24 cellular contexts compared by ENCODE assay signal in the genomic region with DNA sequence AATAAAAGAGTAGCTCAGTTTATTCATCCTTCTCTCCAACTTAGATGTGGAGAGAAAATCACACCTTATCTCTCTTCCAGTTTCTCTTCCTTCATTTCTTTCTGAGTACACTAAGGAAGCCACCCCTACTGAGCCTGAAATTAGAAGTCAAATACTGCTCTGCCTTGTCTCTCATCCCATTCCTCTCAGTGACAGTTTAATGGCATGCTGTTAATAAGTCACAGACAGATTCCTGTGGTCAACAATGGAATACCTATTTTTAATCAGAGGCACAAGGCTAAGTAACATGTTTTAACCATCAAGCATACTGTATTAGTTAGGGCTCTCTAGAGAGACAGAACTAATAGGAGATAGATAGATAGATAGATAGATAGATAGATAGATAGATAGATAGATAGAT.
DNase-seq lines count a peak whose midpoint lies in the region; ATAC-seq and TF ChIP-seq lines count a peak whose summit lies in the region.
"Had no signal": no experiment of that assay in that cellular context is flagged by ENCODE, and none has a peak within 500 bp of the region (broad histone marks: within the 10 kb centered on the region; RNA-seq: fewer than 3 reads in every experiment).

No MANE protein-coding gene starts in this region.

- in situ Hi-C loops in HAP-1 (cut with MboI; ENCODE audit: low sequenced_read_pairs): no loop called here

- H3K36me3 ChIP-seq in HAP-1 (replicated peaks): no peaks in the 10 kb centered on the region
- no peaks in the 10 kb centered on the region for H3K36me3 ChIP-seq in ovary
- H3K36me3 ChIP-seq: Peyer's patch had no signal

- intact Hi-C loops in ovary (cut with DNase I): no loop called here

- no peaks in the 10 kb centered on the region for H3K27me3 ChIP-seq in HAP-1 (ENCODE audit: low read depth)
- no peaks in the 10 kb centered on the region for H3K27me3 ChIP-seq in ovary
- H3K27me3 ChIP-seq: Peyer's patch had no signal

- H3K4me1 ChIP-seq in HAP-1 (no peaks in the 10 kb centered on the region), ovary (ENCODE audit: insufficient read depth) (no peaks in the 10 kb centered on the region)
- H3K4me1 ChIP-seq: Peyer's patch had no signal

- POLR2A ChIA-PET in RWPE1 (lab: Yijun Ruan, JAX; ENCODE audit: low non-redundant PET): no interaction called here

- no peaks in the 10 kb centered on the region for H3K9me3 ChIP-seq in HAP-1
- no peaks in the 10 kb centered on the region for H3K9me3 ChIP-seq in ovary
- H3K9me3 ChIP-seq: Peyer's patch, SK-N-SH had no signal

- ATAC-seq in GM18511 (IDR thresholded peaks at IDR 0.05; ENCODE audit: unreplicated experiment): no peak

- TF ChIP-seq CTCF in fibroblast of villous mesenchyme (IDR thresholded peaks at IDR 0.05; ENCODE audit: insufficient read depth, low read depth, low read length) (no peak), RWPE1 (conservative IDR thresholded peaks at IDR 0.05; ENCODE audit: low read depth) (no peak), ovary (IDR thresholded peaks at IDR 0.05) (no peak)

- no peak for TF ChIP-seq EP300 in ovary (IDR thresholded peaks at IDR 0.05)

- no peak for TF ChIP-seq POLR2A in ovary (IDR thresholded peaks at IDR 0.05)

- CTCF ChIA-PET in RWPE1 (lab: Yijun Ruan, JAX): no interaction called here

- DNase-seq in HT-29 (ENCODE audit: low spot score) (peak; percentile 67), fibroblast of villous mesenchyme (ENCODE audit: low read depth) (peak; percentile 44), left kidney (ENCODE audit: low read depth, low spot score) (peak; percentile 18), RWPE1 (ENCODE audit: low spot score) (no peak), HAP-1 (ENCODE audit: low spot score in 2 of 2) (no peak), ovary (no peak)
- DNase-seq: AML-193; C1 segment of cervical spinal cord; CD4-positive, alpha-beta memory T cell; COR-L47; GF-D8; GOT3; HCEC 1CT; IMR-90; KG1; NCI-H1048; NCI-H1417; NCI-H1694; NCI-H2029 treated with DMSO at 0.1 percent for 48 hours; NCI-H2227 treated with DMSO at 0.1 percent for 48 hours; NCI-H526 treated with DMSO at 0.1 percent for 48 hours; Peyer's patch; SK-N-SH had no signal

- H3K27ac ChIP-seq in RWPE1 (no peak overlapping the region), ovary (no peak overlapping the region)
- H3K27ac ChIP-seq: Peyer's patch had no signal

- H3K4me3 ChIP-seq in fibroblast of villous mesenchyme (ENCODE audit: low read depth, low read length) (no peak overlapping the region), HAP-1 (no peak overlapping the region), ovary (no peak overlapping the region)
- H3K4me3 ChIP-seq: Peyer's patch had no signal

Comparison
In these comparisons a context has a peak if more than half of its experiments do, and no peak if none do; other contexts are left out.
1. DNase-seq: peak in HT-29 (single experiment), fibroblast of villous mesenchyme (single experiment) and left kidney (single experiment); none in RWPE1 (single experiment), HAP-1 (0 of 2) and ovary (0 of 5).